8 cellular contexts compared by ENCODE assay signal in genomic region chr11:86067230-86068137, GRCh38. TPM values are rescaled to one million over a fixed set of nuclear protein-coding genes. Genes with fewer than 3 reads are reported as not detected.
DNase-seq lines count a peak whose midpoint lies in the region; ATAC-seq and TF ChIP-seq lines count a peak whose summit lies in the region.

No MANE protein-coding gene starts in this region.

- H3K9me3 Mint-ChIP-seq in T-helper 2 cell treated with Interferon-gamma antibody and Interleukin-4, amounts not matched to agents 5 μg/mL and 100 μg/mL, for 36 hours = no peaks in the 10 kb centered on the region

- H3K9ac ChIP-seq in parathyroid adenoma = peak overlapping the region; percentile 90

- DNase-seq in BE2C (no peak), fibroblast of mammary gland (ENCODE audit: low read depth) (no peak), HCEC 1CT (no peak)
- no peak for DNase-seq in T-helper 2 cell treated with Interferon-gamma antibody and Interleukin-4, amounts not matched to agents 5 μg/mL and 100 μg/mL, for 36 hours (ENCODE audit: low spot score)
- DNase-seq in stimulated activated CD4-positive, alpha-beta T cell treated with anti-CD3 and anti-CD28 coated beads, Interleukin-2, amount 100 ng/mL, for 48 hours = no peak

- peaks cover 12% of the 10 kb centered on the region for H3K79me2 ChIP-seq in parathyroid adenoma

- peak overlapping the region; percentile 91 for H3K4me2 ChIP-seq in parathyroid adenoma (ENCODE audit: low read length)

- H3K4me3 Mint-ChIP-seq in T-helper 2 cell treated with Interferon-gamma antibody and Interleukin-4, amounts not matched to agents 5 μg/mL and 100 μg/mL, for 36 hours = peak overlapping the region; percentile 99

- H3K36me3 Mint-ChIP-seq in T-helper 2 cell treated with Interferon-gamma antibody and Interleukin-4, amounts not matched to agents 5 μg/mL and 100 μg/mL, for 36 hours (ENCODE audit: low read depth) = peaks cover 29% of the 10 kb centered on the region

- H3K27ac ChIP-seq in parathyroid adenoma = peak overlapping the region; percentile 96

- H2AFZ ChIP-seq in parathyroid adenoma = no peak overlapping the region

- H3K27me3 ChIP-seq in BE2C (no peaks in the 10 kb centered on the region), parathyroid adenoma (ENCODE audit: control insufficient read depth, insufficient read depth, low read length) (no peaks in the 10 kb centered on the region)

- H3K27ac Mint-ChIP-seq in T-helper 2 cell treated with Interferon-gamma antibody and Interleukin-4, amounts not matched to agents 5 μg/mL and 100 μg/mL, for 36 hours = peak overlapping the region; percentile 89

- no peak for TF ChIP-seq CTCF in BE2C (IDR thresholded peaks at IDR 0.05; ENCODE audit: low read depth, low read length)
- no peak for TF ChIP-seq CTCF in fibroblast of mammary gland (conservative IDR thresholded peaks at IDR 0.05; ENCODE audit: control insufficient read depth, insufficient read depth, low read depth, low read length)
- no peak for TF ChIP-seq CTCF in parathyroid adenoma (IDR thresholded peaks at IDR 0.05)

- H3K27me3 Mint-ChIP-seq in T-helper 2 cell treated with Interferon-gamma antibody and Interleukin-4, amounts not matched to agents 5 μg/mL and 100 μg/mL, for 36 hours (ENCODE audit: low read depth) = no peaks in the 10 kb centered on the region

- peak overlapping the region; percentile 95 for H3K4me3 ChIP-seq in BE2C (ENCODE audit: low read depth, low read length)
- H3K4me3 ChIP-seq in fibroblast of mammary gland (ENCODE audit: control insufficient read depth, low read depth, low read length) = peak overlapping the region; percentile 94
- H3K4me3 ChIP-seq in parathyroid adenoma (ENCODE audit: low read depth, low read length) = peak overlapping the region; percentile 84

- ATAC-seq in HG02610 (IDR thresholded peaks at IDR 0.05; ENCODE audit: unreplicated experiment) (peak; percentile 9), GM19328 (IDR thresholded peaks at IDR 0.05; ENCODE audit: unreplicated experiment) (no peak)

- peaks cover 15% of the 10 kb centered on the region for H3K4me1 ChIP-seq in BE2C
- peaks cover 12% of the 10 kb centered on the region for H3K4me1 ChIP-seq in parathyroid adenoma

- no peaks in the 10 kb centered on the region for H3K36me3 ChIP-seq in BE2C
- no peaks in the 10 kb centered on the region for H3K36me3 ChIP-seq in parathyroid adenoma (ENCODE audit: control insufficient read depth, insufficient read depth, low read length)

- H3K9me3 ChIP-seq in BE2C = no peaks in the 10 kb centered on the region
- H3K9me3 ChIP-seq in parathyroid adenoma (ENCODE audit: control insufficient read depth, low read length) = no peaks in the 10 kb centered on the region

- peaks cover 44% of the 10 kb centered on the region for H3K4me1 Mint-ChIP-seq in T-helper 2 cell treated with Interferon-gamma antibody and Interleukin-4, amounts not matched to agents 5 μg/mL and 100 μg/mL, for 36 hours (ENCODE audit: low read depth)

RNA-seq across cellular contexts. Expression of gene PICALM, which starts 1.4 kb away (rescaled TPM):
- polyA plus RNA-seq in BE2C (2012; ENCODE audit: insufficient read depth, insufficient read length, low read depth) = 59.3 TPM
